8 cellular contexts compared by ENCODE assay signal in genomic region chr13:21296991-21297390, GRCh38.
DNase-seq lines count a peak whose midpoint lies in the region; ATAC-seq and TF ChIP-seq lines count a peak whose summit lies in the region.
"Not testable (repeated sequence)": the region's sequence is repeated elsewhere in the genome, so short reads cannot be mapped to it uniquely, and the experiment has no call there.

No MANE protein-coding gene starts in this region.

- not testable (repeated sequence) for H3K27ac ChIP-seq in SJCRH30

- H3K4me1 ChIP-seq in SJCRH30 = not testable (repeated sequence)

- not testable (repeated sequence) for TF ChIP-seq CTCF in natural killer cell (IDR thresholded peaks at IDR 0.05)

- H3K4me3 ChIP-seq in SJCRH30 = not testable (repeated sequence)

- H3K36me3 ChIP-seq in SJCRH30 = not testable (repeated sequence)

- not testable (repeated sequence) for H3K9me3 ChIP-seq in SJCRH30 (replicated peaks)

- H3K4me3 Mint-ChIP-seq in activated naive CD4-positive, alpha-beta T cell treated with anti-CD3 and anti-CD28 coated beads, Interleukin-2, amount 50 U/mL, for 24 hours = peak overlapping the region; percentile 91
- peak overlapping the region; percentile 95 for H3K4me3 Mint-ChIP-seq in natural killer cell

- peak; percentile 68 for DNase-seq in DMS 273 (lab: John Stamatoyannopoulos, UW; ENCODE audit: unreplicated experiment)
- peak; percentile 28 for DNase-seq in H4 (ENCODE audit: low spot score)
- peak; percentile 55 for DNase-seq in MV-4-11 (lab: John Stamatoyannopoulos, UW)
- DNase-seq in SJCRH30 = peak; percentile 72 to 74
- peak; percentile 40 for DNase-seq in foreskin melanocyte
- DNase-seq in natural killer cell = not testable (repeated sequence)
- DNase-seq in stimulated activated naive CD8-positive, alpha-beta T cell treated with anti-CD3 and anti-CD28 coated beads, Interleukin-15, Interleukin-2, amounts not matched to agents 100 U/mL and 50 U/mL, for 24 hours = peak; percentile 48

- intact Hi-C loops in natural killer cell (cut with micrococcal nuclease) = not testable (repeated sequence)

- not testable (repeated sequence) for H3K27me3 Mint-ChIP-seq in activated naive CD4-positive, alpha-beta T cell treated with anti-CD3 and anti-CD28 coated beads, Interleukin-2, amount 50 U/mL, for 24 hours; natural killer cell (ENCODE audit: low read depth in 2 of 2)

- H3K9me3 Mint-ChIP-seq in activated naive CD4-positive, alpha-beta T cell treated with anti-CD3 and anti-CD28 coated beads, Interleukin-2, amount 50 U/mL, for 24 hours; natural killer cell: not testable (repeated sequence)

- H3K36me3 Mint-ChIP-seq in activated naive CD4-positive, alpha-beta T cell treated with anti-CD3 and anti-CD28 coated beads, Interleukin-2, amount 50 U/mL, for 24 hours; natural killer cell: not testable (repeated sequence)

- peak overlapping the region; percentile 81 for H3K27ac Mint-ChIP-seq in activated naive CD4-positive, alpha-beta T cell treated with anti-CD3 and anti-CD28 coated beads, Interleukin-2, amount 50 U/mL, for 24 hours
- H3K27ac Mint-ChIP-seq in natural killer cell = peak overlapping the region; percentile 76 to 89

- peaks cover 26% of the 10 kb centered on the region for H3K4me1 Mint-ChIP-seq in activated naive CD4-positive, alpha-beta T cell treated with anti-CD3 and anti-CD28 coated beads, Interleukin-2, amount 50 U/mL, for 24 hours
- H3K4me1 Mint-ChIP-seq in natural killer cell = peaks cover 23 to 24% of the 10 kb centered on the region in 2 donors

- H3K27me3 ChIP-seq in SJCRH30 = not testable (repeated sequence)

- ATAC-seq in natural killer cell = not testable (repeated sequence)
- peak; percentile 61 for ATAC-seq in stimulated activated naive CD8-positive, alpha-beta T cell treated with anti-CD3 and anti-CD28 coated beads, Interleukin-15, Interleukin-2, amounts not matched to agents 100 U/mL and 50 U/mL, for 24 hours
